ENCODE assay signal across 8 cellular contexts in the genomic region with DNA sequence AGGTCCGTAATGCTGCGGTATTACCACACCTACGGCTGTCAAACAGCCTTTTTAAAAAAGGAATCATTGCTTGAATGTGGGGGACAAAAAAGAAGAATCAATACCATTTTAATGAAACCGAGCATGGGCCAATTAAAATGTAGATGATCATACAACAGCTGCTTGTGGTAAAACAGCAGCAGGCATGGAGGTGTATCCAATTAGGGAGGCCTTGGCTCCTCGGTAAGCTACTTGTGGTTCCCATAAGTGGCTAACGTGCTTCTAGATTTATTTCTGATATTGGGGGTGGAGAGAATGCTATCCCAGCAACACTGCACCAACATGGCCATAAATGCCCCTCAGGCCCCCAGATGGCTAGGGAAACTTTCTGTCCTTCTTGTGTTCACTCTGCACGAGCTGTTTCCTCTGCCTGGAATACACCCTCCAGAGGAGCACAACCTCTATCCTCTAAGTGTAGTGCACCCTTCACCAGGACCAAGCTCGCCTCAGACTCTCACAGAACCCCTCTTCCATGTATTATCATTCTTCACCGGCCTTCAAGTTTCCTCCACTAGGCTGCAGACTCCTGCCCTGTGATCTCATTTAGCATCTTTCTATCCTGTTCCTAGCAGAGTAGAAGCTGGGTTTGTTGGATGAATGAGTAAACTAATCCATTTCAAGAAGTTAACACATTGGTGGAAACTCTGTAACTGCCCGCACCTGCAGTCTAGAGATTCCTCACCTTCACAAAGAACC. TPM values are rescaled to one million over a fixed set of nuclear protein-coding genes. Genes with fewer than 3 reads are reported as not detected.
DNase-seq lines count a peak whose midpoint lies in the region; ATAC-seq, FAIRE-seq and TF ChIP-seq lines count a peak whose summit lies in the region.

No MANE protein-coding gene starts in this region.

- no peak for TF ChIP-seq CTCF in HepG2 (CRISPR knock-in tag; IDR thresholded peaks at IDR 0.05)
- peak in 1 of 4 donors; percentile 2 for TF ChIP-seq CTCF in right lobe of liver (IDR thresholded peaks at IDR 0.05)

- TSS peak; percentile 50 for BruUV-seq in HepG2 (replicated peaks; lab: Mats Ljungman, UMichigan)

- intact Hi-C loops in HepG2 (cut with micrococcal nuclease; ENCODE audit: unreplicated experiment) (loop anchor here (2.0 to 5.0 kb wide), 3 partner anchors 33 to 87 kb away; no protein-coding TSS in a partner anchor), right lobe of liver (cut with DNase I) (no loop called here)

- H3K4me3 ChIP-seq in HepG2 (replicated peaks in 1 of 3; ENCODE audit: insufficient read depth in 1 of 3, low read depth in 2 of 3, low read length in 3 of 3) (peak overlapping the region; percentile 89 to 97 (median 90); a peak in 4 of 6 replicates), right lobe of liver (peak overlapping the region in 1 of 3 donors; percentile 51)

- H3K36me3 ChIP-seq in HepG2 (replicated peaks in 1 of 2; ENCODE audit: control insufficient read depth in 1 of 2, insufficient read depth in 2 of 2, low read length in 2 of 2): no peaks in the 10 kb centered on the region
- no peaks in the 10 kb centered on the region for H3K36me3 ChIP-seq in right lobe of liver

- TF ChIP-seq EP300 in HepG2 (IDR thresholded peaks at IDR 0.05; ENCODE audit: low read depth in 2 of 2, low read length in 2 of 2) (no peak), HepG2 (CRISPR knock-in tag; IDR thresholded peaks at IDR 0.05; ENCODE audit: borderline replicate concordance) (no peak)

- DNase-seq in HepG2 (ENCODE audit: low spot score) (no peak), right lobe of liver (no peak), amniotic epithelial cell (ENCODE audit: low read depth) (peak; percentile 62), left kidney (ENCODE audit: low read depth, low spot score) (peak; percentile 65), 8988T (no peak), SK-N-DZ (ENCODE audit: low spot score) (no peak), NCI-H1092 treated with DMSO at 0.1 percent for 48 hours (lab: John Stamatoyannopoulos, UW) (no peak)

- H4K20me1 ChIP-seq in HepG2 (ENCODE audit: insufficient read depth, low read length): peaks cover 2% of the 10 kb centered on the region; the same call in 1 of the 2 replicates

- 92% methylated on average over 10 of the region's 10 CpGs for WGBS in HepG2 (ENCODE audit: low lambda C conversion rate)
- 72% methylated on average over 9 of the region's 10 CpGs for WGBS in right lobe of liver (ENCODE audit: insufficient coverage, low coverage, low lambda C conversion rate, missing lambda C conversion rate)

- TF ChIP-seq POLR2A in HepG2 (IDR thresholded peaks at IDR 0.05; ENCODE audit: insufficient read depth in 1 of 2, low read depth in 2 of 2, low read length in 2 of 2) (no peak), right lobe of liver (IDR thresholded peaks at IDR 0.05) (no peak)

- H3K27ac ChIP-seq in HepG2 (ENCODE audit: extremely low read length, insufficient read depth, low read length): no peak overlapping the region
- H3K27ac ChIP-seq in right lobe of liver: no peak overlapping the region

- ATAC-seq in HepG2 (no peak), right lobe of liver (no peak), HG02623 (IDR thresholded peaks at IDR 0.05; ENCODE audit: unreplicated experiment) (no peak)

- POLR2A ChIA-PET in HepG2 (lab: Yijun Ruan, JAX): interaction anchor here (0.6 kb wide), 1 partner anchor 68 kb away, joined by 3 read pairs; no protein-coding TSS in a partner anchor

- H3K9me3 ChIP-seq in HepG2 (ENCODE audit: low read length): no peaks in the 10 kb centered on the region
- H3K9me3 ChIP-seq in right lobe of liver: no peaks in the 10 kb centered on the region

- peaks cover 47% of the 10 kb centered on the region for H3K4me1 ChIP-seq in HepG2 (ENCODE audit: insufficient read depth, low read length)
- H3K4me1 ChIP-seq in right lobe of liver: no peaks in the 10 kb centered on the region

- no peak overlapping the region for H2AFZ ChIP-seq in HepG2 (ENCODE audit: low read length)

- in situ Hi-C loops in HepG2 (cut with HindIII; ENCODE audit: extremely low pct_ligation_motif_present, low pct_unique_long_range_greater_than_20kb): loop anchor here (5.0 to 10.0 kb wide), 2 partner anchors 42 to 55 kb away; partner anchors contain the start of gene CENPF

- peak overlapping the region; percentile 87 for H3K4me2 ChIP-seq in HepG2 (ENCODE audit: low read depth, low read length)

- peaks cover 0 to 4% of the 10 kb centered on the region in 2 experiments; a peak in 2 of 5 replicates for H3K27me3 ChIP-seq in HepG2 (ENCODE audit: control insufficient read depth in 1 of 2, insufficient read depth in 2 of 2, low read length in 2 of 2)
- no peaks in the 10 kb centered on the region for H3K27me3 ChIP-seq in right lobe of liver

- CTCF ChIA-PET in HepG2 (lab: Yijun Ruan, JAX; ENCODE audit: low intra/inter-chr PET ratio, low total read pairs): no interaction called here

- no peak for TF ChIP-seq RAD21 in HepG2 (CRISPR knock-in tag; IDR thresholded peaks at IDR 0.05)

- H3K79me2 ChIP-seq in HepG2 (ENCODE audit: insufficient read depth, low read length): peaks cover 9% of the 10 kb centered on the region

- peak; percentile 21 for FAIRE-seq in HepG2 (lab: Jason Lieb, UNC)

- no peak overlapping the region for H3K9ac ChIP-seq in HepG2 (ENCODE audit: insufficient read depth, low read depth, low read length)

TF ChIP-seq in HepG2, 621 proteins besides CTCF, POLR2A, EP300 and RAD21 (continues in another document):
- no peak for TF ChIP-seq HOXA9 (CRISPR knock-in tag; IDR thresholded peaks at IDR 0.05; ENCODE audit: borderline replicate concordance)

RNA-seq across cellular contexts. Expression of gene PTPN14, which starts 1.6 kb away (rescaled TPM):
- total RNA-seq in HepG2 (2016; rRNA removed; fragmentation: Illumina TruSeq; extraction: Trizol): 4.7 and 8.4 TPM in 2 replicates
- 0.62 and 1.8 TPM in 2 replicates for total RNA-seq in HepG2 (2016; cell fraction: cytosol; rRNA removed; fragmentation: Illumina TruSeq; extraction: Trizol; ENCODE audit: low read depth)
- 4.2 and 7.6 TPM in 2 replicates for total RNA-seq in HepG2 (2016; cell fraction: insoluble cytoplasmic fraction; rRNA removed; fragmentation: Illumina TruSeq; extraction: Trizol)
- 3.1 TPM in 2 replicates for total RNA-seq in HepG2 (2016; cell fraction: membrane; rRNA removed; fragmentation: Illumina TruSeq; extraction: Trizol)
- 7.0 and 8.7 TPM in 2 replicates for total RNA-seq in HepG2 (2016; cell fraction: nucleus; rRNA removed; fragmentation: Illumina TruSeq; extraction: Trizol)
- 3.8 and 3.9 TPM in 2 replicates for polyA plus RNA-seq in HepG2 (2011; rRNA removed)
- polyA plus RNA-seq in HepG2 (2011; cell fraction: cytosol; rRNA removed): 2.5 and 3.0 TPM in 2 replicates
- polyA plus RNA-seq in HepG2 (2011; cell fraction: nucleus; rRNA removed): 4.6 and 5.5 TPM in 2 replicates
- 2.9 and 3.3 TPM in 2 replicates for polyA plus RNA-seq in HepG2 (2012)
- 0.25 and 0.35 TPM in 2 replicates for polyA plus RNA-seq in HepG2 (2016; cell fraction: cytosol; fragmentation: Illumina TruSeq; extraction: Trizol; ENCODE audit: low read depth)
- 3.8 and 4.5 TPM in 2 replicates for polyA plus RNA-seq in HepG2 (2016; cell fraction: insoluble cytoplasmic fraction; fragmentation: Illumina TruSeq; extraction: Trizol; ENCODE audit: low read depth)
- 0.82 and 1.2 TPM in 2 replicates for polyA plus RNA-seq in HepG2 (2016; cell fraction: membrane; fragmentation: Illumina TruSeq; extraction: Trizol; ENCODE audit: low read depth)
- polyA plus RNA-seq in HepG2 (2016; cell fraction: nucleus; fragmentation: Illumina TruSeq; extraction: Trizol; ENCODE audit: insufficient read depth, low read depth): 2.7 and 4.5 TPM in 2 replicates
- 16.6 and 45.9 TPM in 2 replicates for polyA minus RNA-seq in HepG2 (2011; rRNA and poly(A)+ RNA removed; ENCODE audit: low replicate concordance)
- polyA minus RNA-seq in HepG2 (2011; cell fraction: cytosol; rRNA and poly(A)+ RNA removed): 4.8 and 5.0 TPM in 2 replicates
- 10.2 and 13.1 TPM in 2 replicates for polyA minus RNA-seq in HepG2 (2011; cell fraction: nucleus; rRNA and poly(A)+ RNA removed)
- total RNA-seq in right lobe of liver: 1 to 10 TPM; 1.6 to 4.6 (median 2.1) TPM
- polyA plus RNA-seq in SK-N-DZ (2014; cell fraction: cytosol; rRNA removed): 0.41 and 0.59 TPM in 2 replicates
- polyA plus RNA-seq in SK-N-DZ (2014; cell fraction: nucleus; rRNA removed): 0.15 and 0.37 TPM in 2 replicates

RNA-seq across cellular contexts. Expression of gene CENPF, which starts 53.2 kb away (rescaled TPM):
- total RNA-seq in HepG2 (2016; rRNA removed; fragmentation: Illumina TruSeq; extraction: Trizol): 84.9 and 128 TPM in 2 replicates
- 4.7 and 7.1 TPM in 2 replicates for total RNA-seq in HepG2 (2016; cell fraction: cytosol; rRNA removed; fragmentation: Illumina TruSeq; extraction: Trizol; ENCODE audit: low read depth)
- total RNA-seq in HepG2 (2016; cell fraction: insoluble cytoplasmic fraction; rRNA removed; fragmentation: Illumina TruSeq; extraction: Trizol): 81.2 and 116 TPM in 2 replicates
- total RNA-seq in HepG2 (2016; cell fraction: membrane; rRNA removed; fragmentation: Illumina TruSeq; extraction: Trizol): 15.6 and 16.3 TPM in 2 replicates
- 88.9 and 92.7 TPM in 2 replicates for total RNA-seq in HepG2 (2016; cell fraction: nucleus; rRNA removed; fragmentation: Illumina TruSeq; extraction: Trizol)
- 8.8 and 14.7 TPM in 2 replicates for polyA plus RNA-seq in HepG2 (2011; rRNA removed)
- polyA plus RNA-seq in HepG2 (2011; cell fraction: cytosol; rRNA removed): 5.8 TPM in 2 replicates
- polyA plus RNA-seq in HepG2 (2011; cell fraction: nucleus; rRNA removed): 12.3 and 16.2 TPM in 2 replicates
- 11.0 and 37.7 TPM in 2 replicates for polyA plus RNA-seq in HepG2 (2012)
- polyA plus RNA-seq in HepG2 (2016; cell fraction: cytosol; fragmentation: Illumina TruSeq; extraction: Trizol; ENCODE audit: low read depth): 1.6 and 2.5 TPM in 2 replicates
- polyA plus RNA-seq in HepG2 (2016; cell fraction: insoluble cytoplasmic fraction; fragmentation: Illumina TruSeq; extraction: Trizol; ENCODE audit: low read depth): 117 and 121 TPM in 2 replicates
- 3.2 and 3.8 TPM in 2 replicates for polyA plus RNA-seq in HepG2 (2016; cell fraction: membrane; fragmentation: Illumina TruSeq; extraction: Trizol; ENCODE audit: low read depth)
- 120 and 130 TPM in 2 replicates for polyA plus RNA-seq in HepG2 (2016; cell fraction: nucleus; fragmentation: Illumina TruSeq; extraction: Trizol; ENCODE audit: insufficient read depth, low read depth)
- 3.5 and 20.6 TPM in 2 replicates for polyA minus RNA-seq in HepG2 (2011; rRNA and poly(A)+ RNA removed; ENCODE audit: low replicate concordance)
- polyA minus RNA-seq in HepG2 (2011; cell fraction: cytosol; rRNA and poly(A)+ RNA removed): 13.0 and 18.9 TPM in 2 replicates
- 30.3 and 42.6 TPM in 2 replicates for polyA minus RNA-seq in HepG2 (2011; cell fraction: nucleus; rRNA and poly(A)+ RNA removed)
- total RNA-seq in right lobe of liver: 1 to 10 TPM in 3 of 6 experiments, under 1 TPM in 3; 0.13 to 3.3 (median 1.0) TPM
- polyA plus RNA-seq in SK-N-DZ (2014; cell fraction: cytosol; rRNA removed): 192 and 234 TPM in 2 replicates
- 233 and 264 TPM in 2 replicates for polyA plus RNA-seq in SK-N-DZ (2014; cell fraction: nucleus; rRNA removed)

Comparison
In these comparisons a context has a peak if more than half of its experiments do, and no peak if none do; other contexts are left out.
1. DNase-seq: peak in amniotic epithelial cell (single experiment) and left kidney (single experiment); none in HepG2 (single experiment), right lobe of liver (0 of 3), 8988T (single experiment), SK-N-DZ (single experiment) and NCI-H1092 treated with DMSO at 0.1 percent for 48 hours (single experiment).